ENCODE assay signal across 8 cellular contexts in genomic region chr7:91089382-91089963, GRCh38.
DNase-seq lines count a peak whose midpoint lies in the region; ATAC-seq and TF ChIP-seq lines count a peak whose summit lies in the region.

No MANE protein-coding gene starts in this region.

- ATAC-seq in GM18861 (IDR thresholded peaks at IDR 0.05; ENCODE audit: unreplicated experiment): peak; percentile 84
- peak; percentile 48 for ATAC-seq in HG03469 (IDR thresholded peaks at IDR 0.05; ENCODE audit: unreplicated experiment)

- TF ChIP-seq CTCF in C4-2B (conservative IDR thresholded peaks at IDR 0.05): peak; percentile 98
- peak; percentile 72 for TF ChIP-seq CTCF in choroid plexus epithelial cell (conservative IDR thresholded peaks at IDR 0.05; ENCODE audit: low read depth, low read length)

- peak; percentile 52 to 87 for DNase-seq in NOMO-1 (lab: John Stamatoyannopoulos, UW; ENCODE audit: unreplicated experiment in 2 of 2)
- peak; percentile 65 for DNase-seq in choroid plexus epithelial cell (ENCODE audit: low read depth)
- peak; percentile 39 for DNase-seq in medulla oblongata (ENCODE audit: extremely low spot score)
- no peak for DNase-seq in NCI-H1048 (lab: John Stamatoyannopoulos, UW)
- DNase-seq in hepatic stellate cell (ENCODE audit: low spot score): no peak

- peak overlapping the region; percentile 44 for H3K4me3 ChIP-seq in choroid plexus epithelial cell (ENCODE audit: low read depth, low read length)

- no peak overlapping the region for H3K27ac ChIP-seq in C4-2B

Comparison
In these comparisons a context has a peak if more than half of its experiments do, and no peak if none do; other contexts are left out.
1. DNase-seq: peak in NOMO-1 (2 of 2), choroid plexus epithelial cell (single experiment) and medulla oblongata (single experiment); none in NCI-H1048 (single experiment) and hepatic stellate cell (single experiment).